ENCODE assay signal across 9 cellular contexts in genomic region chr4:159010563-159011260, GRCh38.
DNase-seq lines count a peak whose midpoint lies in the region; ATAC-seq and TF ChIP-seq lines count a peak whose summit lies in the region.
"Had no signal": no experiment of that assay in that cellular context is flagged by ENCODE, and none has a peak within 500 bp of the region (broad histone marks: within the 10 kb centered on the region; RNA-seq: fewer than 3 reads in every experiment).

No MANE protein-coding gene starts in this region.

- H3K9me3 ChIP-seq in HEK293 (ENCODE audit: control insufficient read depth, insufficient read depth, low read depth, low read length) (no peaks in the 10 kb centered on the region), hepatocyte (ENCODE audit: low read depth) (no peaks in the 10 kb centered on the region)
- H3K9me3 ChIP-seq: SJSA1 had no signal

- POLR2A ChIA-PET in HEK293 (lab: Yijun Ruan, JAX) (no interaction called here), WTC11 (lab: Charles Lee) (no interaction called here)

- H3K4me3 Mint-ChIP-seq in WTC11: no peak overlapping the region

- no peaks in the 10 kb centered on the region for H3K36me3 Mint-ChIP-seq in WTC11

- peaks cover 36% of the 10 kb centered on the region for H3K27me3 Mint-ChIP-seq in WTC11 (ENCODE audit: low read depth)

- peaks cover 36% of the 10 kb centered on the region for H3K4me1 Mint-ChIP-seq in WTC11

- no peaks in the 10 kb centered on the region for H3K79me2 ChIP-seq in hepatocyte

- DNase-seq in WTC11 (ENCODE audit: low spot score) (no peak), hepatocyte (ENCODE audit: low spot score) (peak; percentile 38), substantia nigra (lab: John Stamatoyannopoulos, UW) (peak in 35 of 49 donors; percentile 4 to 73 (median 32)), HUDEP-2 (lab: John Stamatoyannopoulos, UW; ENCODE audit: unreplicated experiment in 76 of 76) (no peak)
- DNase-seq in stimulated activated CD4-positive, alpha-beta T cell treated with anti-CD3 and anti-CD28 coated beads, Interleukin-1b, Interleukin-23, amount 100 ng/mL, for 48 hours: no peak

- no peaks in the 10 kb centered on the region for H3K36me3 ChIP-seq in HEK293 (ENCODE audit: control insufficient read depth in 2 of 2, insufficient read depth in 1 of 2, low read length in 2 of 2)
- no peaks in the 10 kb centered on the region for H3K36me3 ChIP-seq in hepatocyte (replicated peaks; ENCODE audit: insufficient read depth, low read depth)
- H3K36me3 ChIP-seq: SJSA1 had no signal

- TF ChIP-seq CTCF in HEK293 (tag by site-specific recombination; IDR thresholded peaks at IDR 0.05): no peak
- no peak for TF ChIP-seq CTCF in WTC11 (IDR thresholded peaks at IDR 0.05)
- TF ChIP-seq CTCF in hepatocyte (IDR thresholded peaks at IDR 0.05; ENCODE audit: poor library complexity): no peak

- no peak overlapping the region for H3K27ac Mint-ChIP-seq in WTC11

- CTCF ChIA-PET in HEK293 (lab: Yijun Ruan, JAX) (interaction anchor here (0.7 kb wide), 1 partner anchor 181 kb away, joined by 3 read pairs; no protein-coding TSS in a partner anchor), WTC11 (lab: Charles Lee) (no interaction called here)

- H3K4me3 ChIP-seq in HEK293 (ENCODE audit: low read depth, low read length) (no peak overlapping the region), hepatocyte (no peak overlapping the region)
- H3K4me3 ChIP-seq: SJSA1 had no signal

- ATAC-seq in WTC11 (no peak), GM21528 (IDR thresholded peaks at IDR 0.05; ENCODE audit: low FRiP score, unreplicated experiment) (no peak), GM19467 (IDR thresholded peaks at IDR 0.05; ENCODE audit: unreplicated experiment) (no peak)

- 62% methylated on average over 5 of the region's 5 CpGs for WGBS in hepatocyte (ENCODE audit: low lambda C conversion rate, missing lambda C conversion rate)

- H3K4me2 ChIP-seq in hepatocyte: no peak overlapping the region

- no peaks in the 10 kb centered on the region for H3K27me3 ChIP-seq in hepatocyte
- H3K27me3 ChIP-seq: SJSA1 had no signal

- H3K9me2 ChIP-seq in hepatocyte (replicated peaks; ENCODE audit: insufficient read depth): no peaks in the 10 kb centered on the region

- no peaks in the 10 kb centered on the region for H3K9me3 Mint-ChIP-seq in WTC11

- H4K20me1 ChIP-seq in hepatocyte (ENCODE audit: insufficient read depth, poor library complexity, severe bottlenecking): no peaks in the 10 kb centered on the region

- H2AFZ ChIP-seq in hepatocyte: no peak overlapping the region

- no peaks in the 10 kb centered on the region; the same call in 1 of the 2 replicates for H3K4me1 ChIP-seq in HEK293 (ENCODE audit: control insufficient read depth, insufficient read depth, low read length)
- no peaks in the 10 kb centered on the region for H3K4me1 ChIP-seq in hepatocyte (ENCODE audit: insufficient read depth)

- H3K27ac ChIP-seq in HEK293 (ENCODE audit: extremely low read depth, low read depth, low read length) (no peak overlapping the region), hepatocyte (peak overlapping the region; percentile 23), substantia nigra (ENCODE audit: low read depth, low read length, poor library complexity, severe bottlenecking) (no peak overlapping the region)
- H3K27ac ChIP-seq: SJSA1 had no signal

TF ChIP-seq in HEK293, 187 proteins besides CTCF, POLR2A, EP300 and RAD21:
- TF ChIP-seq RBAK (tag by site-specific recombination; IDR thresholded peaks at IDR 0.05) (no peak), ZBTB17 (tag by site-specific recombination; IDR thresholded peaks at IDR 0.05) (peak; percentile 38; the same call in 1 of the 2 replicates), ZNF266 (tag by site-specific recombination; IDR thresholded peaks at IDR 0.05; ENCODE audit: low read depth) (no peak)

TF ChIP-seq in WTC11, 78 proteins besides CTCF, POLR2A, EP300 and RAD21:
- TF ChIP-seq NR3C1 (CRISPR knock-in tag; conservative IDR thresholded peaks at IDR 0.05; ENCODE audit: low read depth): no peak
- peak; percentile 51; the same call in 1 of the 2 replicates for TF ChIP-seq GABPB1 (CRISPR knock-in tag; IDR thresholded peaks at IDR 0.05)

Comparison
In these comparisons a context has a peak if more than half of its experiments do, and no peak if none do; other contexts are left out.
1. DNase-seq: peak in hepatocyte (single experiment) and substantia nigra (35 of 49); none in WTC11 (single experiment), stimulated activated CD4-positive, alpha-beta T cell treated with anti-CD3 and anti-CD28 coated beads, Interleukin-1b, Interleukin-23, amount 100 ng/mL, for 48 hours (single experiment) and HUDEP-2 (0 of 76).